In the genomic region with DNA sequence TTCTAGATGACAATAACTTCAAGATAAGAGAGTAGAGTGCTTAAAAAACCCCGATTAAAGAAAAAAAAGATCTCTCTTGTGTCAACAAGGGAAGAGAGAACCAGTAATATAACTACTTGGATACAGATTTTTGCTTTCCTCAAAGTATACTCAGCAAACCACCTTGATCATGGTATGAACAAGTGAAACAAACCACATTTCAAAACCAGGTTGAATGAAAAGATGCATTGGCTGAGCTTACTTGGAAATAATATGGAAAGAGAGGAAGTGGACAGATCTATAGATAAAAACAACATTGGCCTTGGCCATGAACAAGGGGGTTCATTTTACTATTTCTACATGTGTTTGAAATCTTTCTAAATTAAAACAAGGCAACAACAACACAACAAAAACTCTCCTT, we compare ENCODE assay signal across 2 cellular contexts.
TF ChIP-seq lines count a peak whose summit lies in the region.

No MANE protein-coding gene starts in this region.

TF ChIP-seq in A549, 52 proteins besides CTCF, POLR2A, EP300 and RAD21:
- TF ChIP-seq, protein P1, sequence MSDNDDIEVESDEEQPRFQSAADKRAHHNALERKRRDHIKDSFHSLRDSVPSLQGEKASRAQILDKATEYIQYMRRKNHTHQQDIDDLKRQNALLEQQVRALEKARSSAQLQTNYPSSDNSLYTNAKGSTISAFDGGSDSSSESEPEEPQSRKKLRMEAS (IDR thresholded peaks at IDR 0.05), result no peak

TF ChIP-seq in GM12878, 131 proteins besides CTCF, POLR2A, EP300 and RAD21:
- no peak for TF ChIP-seq NRF1 (conservative IDR thresholded peaks at IDR 0.05; ENCODE audit: low read depth, low read length)
- TF ChIP-seq, protein P2, sequence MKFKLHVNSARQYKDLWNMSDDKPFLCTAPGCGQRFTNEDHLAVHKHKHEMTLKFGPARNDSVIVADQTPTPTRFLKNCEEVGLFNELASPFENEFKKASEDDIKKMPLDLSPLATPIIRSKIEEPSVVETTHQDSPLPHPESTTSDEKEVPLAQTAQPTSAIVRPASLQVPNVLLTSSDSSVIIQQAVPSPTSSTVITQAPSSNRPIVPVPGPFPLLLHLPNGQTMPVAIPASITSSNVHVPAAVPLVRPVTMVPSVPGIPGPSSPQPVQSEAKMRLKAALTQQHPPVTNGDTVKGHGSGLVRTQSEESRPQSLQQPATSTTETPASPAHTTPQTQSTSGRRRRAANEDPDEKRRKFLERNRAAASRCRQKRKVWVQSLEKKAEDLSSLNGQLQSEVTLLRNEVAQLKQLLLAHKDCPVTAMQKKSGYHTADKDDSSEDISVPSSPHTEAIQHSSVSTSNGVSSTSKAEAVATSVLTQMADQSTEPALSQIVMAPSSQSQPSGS (IDR thresholded peaks at IDR 0.05; ENCODE audit: low read length), result no peak
- TF ChIP-seq SPI1 (IDR thresholded peaks at IDR 0.05; ENCODE audit: borderline replicate concordance, insufficient read depth, low read depth, low read length), result 0 out of 2 replicates have a peak, but pooled peaks have one; percentile 8
- TF ChIP-seq SP1 (IDR thresholded peaks at IDR 0.05; ENCODE audit: low read depth, low read length), result no peak
- TF ChIP-seq NR2C2 (IDR thresholded peaks at IDR 0.05; ENCODE audit: borderline replicate concordance, control insufficient read depth, insufficient read length, low read depth), result no peak
